In the genomic region with DNA sequence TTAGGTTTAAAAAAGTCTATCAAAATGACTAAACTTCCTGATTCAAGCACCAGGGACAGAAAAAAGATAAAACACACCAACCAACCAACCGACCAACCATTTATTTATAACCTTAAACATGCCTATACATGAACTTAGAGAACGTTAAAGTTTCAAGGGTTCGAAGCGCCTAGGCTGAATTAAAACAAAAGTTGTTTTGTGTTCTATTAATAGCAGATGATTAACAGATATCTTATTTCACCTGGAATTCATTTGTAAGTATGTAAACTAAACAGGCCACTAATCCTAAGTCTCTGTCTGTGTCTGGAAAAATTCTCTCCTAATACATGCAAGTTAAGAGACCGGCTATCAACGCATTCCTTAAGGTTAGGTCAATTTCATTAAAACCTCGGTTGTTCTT, we compare ENCODE assay signal across 9 cellular contexts. TPM values are rescaled to one million over a fixed set of nuclear protein-coding genes. Genes with fewer than 3 reads are reported as not detected.
DNase-seq lines count a peak whose midpoint lies in the region; TF ChIP-seq lines count a peak whose summit lies in the region.
"Had no signal": no experiment of that assay in that cellular context is flagged by ENCODE, and none has a peak within 500 bp of the region (broad histone marks: within the 10 kb centered on the region; RNA-seq: fewer than 3 reads in every experiment).

No MANE protein-coding gene starts in this region.

- H3K4me1 ChIP-seq in osteoblast (ENCODE audit: insufficient read depth, low read length): peaks cover 13% of the 10 kb centered on the region

- H3K4me1 Mint-ChIP-seq in endothelial cell (ENCODE audit: unreplicated experiment): peaks cover 10% of the 10 kb centered on the region
- H3K4me1 Mint-ChIP-seq in activated T-cell treated with anti-CD3 and anti-CD28 coated beads, Interleukin-2, amount 50 U/mL, for 24 hours (ENCODE audit: low read depth): peaks cover 7% of the 10 kb centered on the region

- peaks cover 8% of the 10 kb centered on the region for H3K79me2 ChIP-seq in osteoblast (ENCODE audit: insufficient read depth, low read length)

- H3K4me3 Mint-ChIP-seq in endothelial cell (ENCODE audit: unreplicated experiment): peak overlapping the region; percentile 89
- no peak overlapping the region for H3K4me3 Mint-ChIP-seq in activated T-cell treated with anti-CD3 and anti-CD28 coated beads, Interleukin-2, amount 50 U/mL, for 24 hours

- H3K36me3 ChIP-seq in GM06990 (ENCODE audit: control insufficient read depth, insufficient read depth, low read length): no peaks in the 10 kb centered on the region; the same call in 1 of the 2 replicates
- no peaks in the 10 kb centered on the region for H3K36me3 ChIP-seq in osteoblast (ENCODE audit: insufficient read depth, low read length)

- H3K36me3 Mint-ChIP-seq in endothelial cell (ENCODE audit: low read depth, unreplicated experiment): no peaks in the 10 kb centered on the region
- no peaks in the 10 kb centered on the region for H3K36me3 Mint-ChIP-seq in activated T-cell treated with anti-CD3 and anti-CD28 coated beads, Interleukin-2, amount 50 U/mL, for 24 hours (ENCODE audit: low read depth)

- TF ChIP-seq CTCF in GM06990 (IDR thresholded peaks at IDR 0.05; ENCODE audit: insufficient read depth, low read length, poor library complexity, severe bottlenecking): no peak
- TF ChIP-seq CTCF in endothelial cell (IDR thresholded peaks at IDR 0.05; ENCODE audit: unreplicated experiment): no peak
- TF ChIP-seq CTCF in osteoblast (IDR thresholded peaks at IDR 0.05; ENCODE audit: extremely low read depth, low read depth, low read length): no peak

- no peaks in the 10 kb centered on the region for H3K9me3 ChIP-seq in osteoblast (ENCODE audit: low read depth, low read length)

- no peak overlapping the region for H2AFZ ChIP-seq in osteoblast (ENCODE audit: low read length)

- in situ Hi-C loops in ACHN (cut with HindIII; ENCODE audit: low pct_ligation_motif_present, low pct_unique_long_range_greater_than_20kb, low sequenced_read_pairs): loop anchor here (25.0 kb wide), 1 partner anchor 112 kb away; a partner anchor contains a TSS

- H3K27ac ChIP-seq in osteoblast (ENCODE audit: low read depth, low read length): no peak overlapping the region

- no peaks in the 10 kb centered on the region for H4K20me1 ChIP-seq in osteoblast (ENCODE audit: insufficient read depth, low read length)

- H3K4me3 ChIP-seq in GM06990 (replicated peaks; ENCODE audit: low read depth, low read length) (peak overlapping the region; percentile 92), osteoblast (ENCODE audit: insufficient read depth, low read length) (peak overlapping the region; percentile 77)

- H3K9me3 Mint-ChIP-seq in endothelial cell (ENCODE audit: unreplicated experiment): no peaks in the 10 kb centered on the region
- no peaks in the 10 kb centered on the region for H3K9me3 Mint-ChIP-seq in activated T-cell treated with anti-CD3 and anti-CD28 coated beads, Interleukin-2, amount 50 U/mL, for 24 hours

- H3K27ac Mint-ChIP-seq in endothelial cell (ENCODE audit: unreplicated experiment): peak overlapping the region; percentile 39
- no peak overlapping the region for H3K27ac Mint-ChIP-seq in activated T-cell treated with anti-CD3 and anti-CD28 coated beads, Interleukin-2, amount 50 U/mL, for 24 hours

- DNase-seq in GM06990 (ENCODE audit: extremely low read depth, insufficient read length): no peak
- peak; percentile 10 to 45 for DNase-seq in NOMO-1 (lab: John Stamatoyannopoulos, UW; ENCODE audit: unreplicated experiment in 2 of 2)
- DNase-seq in endothelial cell (ENCODE audit: low spot score): no peak
- peak; percentile 54 for DNase-seq in osteoblast (ENCODE audit: insufficient read length, low spot score, missing footprints)
- DNase-seq in HK-2 (ENCODE audit: unreplicated experiment): no peak
- no peak for DNase-seq in NCI-H524 (lab: John Stamatoyannopoulos, UW)
- DNase-seq in activated T-cell treated with anti-CD3 and anti-CD28 coated beads, Interleukin-2, amount 50 U/mL, for 24 hours: no peak
- DNase-seq in ACHN: no peak
- DNase-seq: NCI-H2171 treated with DMSO at 0.1 percent for 48 hours had no signal

- peaks cover 13% of the 10 kb centered on the region for H3K27me3 Mint-ChIP-seq in endothelial cell (ENCODE audit: unreplicated experiment)
- H3K27me3 Mint-ChIP-seq in activated T-cell treated with anti-CD3 and anti-CD28 coated beads, Interleukin-2, amount 50 U/mL, for 24 hours: peaks cover 26% of the 10 kb centered on the region

- peak overlapping the region; percentile 82 for H3K4me2 ChIP-seq in osteoblast (ENCODE audit: insufficient read depth, low read length)

- no peaks in the 10 kb centered on the region for H3K27me3 ChIP-seq in GM06990 (replicated peaks; ENCODE audit: control insufficient read depth, insufficient read depth, low read length)
- no peaks in the 10 kb centered on the region for H3K27me3 ChIP-seq in osteoblast (ENCODE audit: insufficient read depth, low read length)

RNA-seq across cellular contexts. Expression of a gene that starts 1.4 kb away (rescaled TPM):
- total RNA-seq in endothelial cell (ENCODE audit: unreplicated experiment): 20.6 TPM
- total RNA-seq in osteoblast: 7.7 and 10.5 TPM in 2 replicates

Comparison
In these comparisons a context has a peak if more than half of its experiments do, and no peak if none do; other contexts are left out.
1. DNase-seq: peak in NOMO-1 (2 of 2) and osteoblast (single experiment); none in GM06990 (single experiment), endothelial cell (single experiment), HK-2 (single experiment), NCI-H524 (0 of 2), activated T-cell treated with anti-CD3 and anti-CD28 coated beads, Interleukin-2, amount 50 U/mL, for 24 hours (single experiment) and ACHN (single experiment).